Comparison of ENCODE assay signal across 1 cellular context in genomic region chr19:42075616-42076374, GRCh38.
TF ChIP-seq lines count a peak whose summit lies in the region.

Gene ZNF574 (plus strand): TSS chr19:42076166. CDS start chr19:42078607, 2,441 bp downstream.

TF ChIP-seq in K562, 482 proteins besides CTCF, POLR2A, EP300 and RAD21 (continued from another document and continues in another):
- TF ChIP-seq CTCFL (IDR thresholded peaks at IDR 0.05; ENCODE audit: borderline replicate concordance, insufficient read depth, low read depth, low read length, poor library complexity, severe bottlenecking), result no peak
- TF ChIP-seq NR2F6 (CRISPR knock-in tag; IDR thresholded peaks at IDR 0.05), result no peak
- peak; percentile 99 for TF ChIP-seq SUPT5H (IDR thresholded peaks at IDR 0.05)
- no peak for TF ChIP-seq ZNF644 (tag; IDR thresholded peaks at IDR 0.05; ENCODE audit: low read depth)
- no peak for TF ChIP-seq HDAC3 (IDR thresholded peaks at IDR 0.05; ENCODE audit: borderline replicate concordance, partially characterized antibody)
- no peak for TF ChIP-seq FOXO4 (CRISPR knock-in tag; IDR thresholded peaks at IDR 0.05)
- TF ChIP-seq CBX3 (IDR thresholded peaks at IDR 0.05; ENCODE audit: borderline replicate concordance in 1 of 2, low read length in 2 of 2), result no peak
- no peak for TF ChIP-seq NFIX (CRISPR knock-in tag; IDR thresholded peaks at IDR 0.05; ENCODE audit: low read depth)
- TF ChIP-seq POLR3A (IDR thresholded peaks at IDR 0.05; ENCODE audit: borderline replicate concordance, extremely low read depth, insufficient read depth, insufficient read length), result no peak
- TF ChIP-seq SNRNP70 (optimal IDR thresholded peaks at IDR 0.05; ENCODE audit: low read depth, low read length), result no peak
- TF ChIP-seq ZKSCAN1 (IDR thresholded peaks at IDR 0.05; ENCODE audit: low read depth, low read length), result no peak
- TF ChIP-seq CCAR2 (IDR thresholded peaks at IDR 0.05; ENCODE audit: low read depth, low read length), result no peak
- TF ChIP-seq ZNF57 (CRISPR knock-in tag; IDR thresholded peaks at IDR 0.05), result no peak
- no peak for TF ChIP-seq MIER1 (IDR thresholded peaks at IDR 0.05; ENCODE audit: low read depth)
- peak; percentile 84 for TF ChIP-seq KDM5B (IDR thresholded peaks at IDR 0.05; ENCODE audit: insufficient replicate concordance, low read depth, low read length)
- TF ChIP-seq ZNF740 (CRISPR knock-in tag; IDR thresholded peaks at IDR 0.05), result 0 out of 2 replicates have a peak, but pooled peaks have one; percentile 75
- TF ChIP-seq ZNF740 (tag; IDR thresholded peaks at IDR 0.05), result no peak
- no peak for TF ChIP-seq ZNF140 (CRISPR knock-in tag; IDR thresholded peaks at IDR 0.05)
- TF ChIP-seq MTA3 (IDR thresholded peaks at IDR 0.05; ENCODE audit: borderline replicate concordance), result peak; percentile 87
- TF ChIP-seq SRSF1 (IDR thresholded peaks at IDR 0.05; ENCODE audit: low read depth, low read length), result no peak
- TF ChIP-seq ELK1 (CRISPR knock-in tag; IDR thresholded peaks at IDR 0.05), result no peak
- TF ChIP-seq EHMT2 (IDR thresholded peaks at IDR 0.05), result no peak
- TF ChIP-seq XRCC3 (IDR thresholded peaks at IDR 0.05), result no peak
- TF ChIP-seq ASH1L (IDR thresholded peaks at IDR 0.05; ENCODE audit: borderline replicate concordance, low read depth, partially characterized antibody), result peak; percentile 98
- 0 out of 2 replicates have a peak, but pooled peaks have one; percentile 50 for TF ChIP-seq RREB1 (CRISPR knock-in tag; IDR thresholded peaks at IDR 0.05)
- TF ChIP-seq ZNF445 (CRISPR knock-in tag; IDR thresholded peaks at IDR 0.05; ENCODE audit: low read depth), result 0 out of 2 replicates have a peak, but pooled peaks have one; percentile 20
- no peak for TF ChIP-seq SNIP1 (IDR thresholded peaks at IDR 0.05; ENCODE audit: low read depth)
- peak; percentile 91 for TF ChIP-seq MYC (IDR thresholded peaks at IDR 0.05; ENCODE audit: low read depth, low read length)
- TF ChIP-seq MYC (CRISPR knock-in tag; IDR thresholded peaks at IDR 0.05; ENCODE audit: borderline replicate concordance, low read depth), result peak; percentile 89; the same call in 1 of the 2 replicates
- no peak for TF ChIP-seq ZNF253 (CRISPR knock-in tag; conservative IDR thresholded peaks at IDR 0.05)
- no peak for TF ChIP-seq ZNF589 (CRISPR knock-in tag; IDR thresholded peaks at IDR 0.05; ENCODE audit: low read depth)
- TF ChIP-seq TBP (optimal IDR thresholded peaks at IDR 0.05; ENCODE audit: low read depth, low read length), result peak; percentile 90
- no peak for TF ChIP-seq ZNF311 (CRISPR knock-in tag; IDR thresholded peaks at IDR 0.05)
- no peak for TF ChIP-seq ZNF3 (CRISPR knock-in tag; IDR thresholded peaks at IDR 0.05)
- peak; percentile 8; the same call in 1 of the 2 replicates for TF ChIP-seq DPF2 (IDR thresholded peaks at IDR 0.05)
- no peak for TF ChIP-seq GATAD2B (IDR thresholded peaks at IDR 0.05; ENCODE audit: borderline replicate concordance)
- no peak for TF ChIP-seq PRMT5 (CRISPR knock-in tag; IDR thresholded peaks at IDR 0.05)
- TF ChIP-seq MTA2 (IDR thresholded peaks at IDR 0.05; ENCODE audit: low read depth), result no peak
- TF ChIP-seq DMBX1 (CRISPR knock-in tag; IDR thresholded peaks at IDR 0.05; ENCODE audit: borderline replicate concordance), result no peak
- TF ChIP-seq TCF15 (CRISPR knock-in tag; IDR thresholded peaks at IDR 0.05), result no peak
